In genomic region chr7:122310119-122311021, GRCh38 we compare ENCODE assay signal across 10 cellular contexts. TPM values are rescaled to one million over a fixed set of nuclear protein-coding genes. Genes with fewer than 3 reads are reported as not detected.
DNase-seq lines count a peak whose midpoint lies in the region; ATAC-seq, FAIRE-seq and TF ChIP-seq lines count a peak whose summit lies in the region.
"Had no signal": no experiment of that assay in that cellular context is flagged by ENCODE, and none has a peak within 500 bp of the region (broad histone marks: within the 10 kb centered on the region; RNA-seq: fewer than 3 reads in every experiment).

No MANE protein-coding gene starts in this region.

- TF ChIP-seq CTCF in AG04449 (IDR thresholded peaks at IDR 0.05; ENCODE audit: insufficient read depth, low read length, missing control alignments), result no peak

- peak overlapping the region; percentile 40 for H3K4me3 ChIP-seq in AG04449 (ENCODE audit: low read depth, low read length)

- peaks cover 0 to 15% (median 4%) of the 10 kb centered on the region in 7 donors for H3K9me3 Mint-ChIP-seq in naive B cell
- H3K9me3 Mint-ChIP-seq: activated B cell treated with CpG ODN at 0.5 μM for 24 hours had no signal

- POLR2A ChIA-PET in AG04449 (lab: Yijun Ruan, JAX), result interaction anchor here (0.6 kb wide), 1 partner anchor 218 kb away, joined by 3 read pairs; no protein-coding TSS in a partner anchor

- peaks cover 59 to 91% (median 74%) of the 10 kb centered on the region in 3 donors for H3K27me3 Mint-ChIP-seq in naive B cell

- H3K4me1 Mint-ChIP-seq in naive B cell, result peaks cover 0 to 16% (median 6%) of the 10 kb centered on the region in 3 donors

- ATAC-seq in HG02852 (IDR thresholded peaks at IDR 0.05; ENCODE audit: unreplicated experiment), result peak; percentile 66
- no peak for ATAC-seq in naive B cell (ENCODE audit: low read depth in 2 of 2)

- CTCF ChIA-PET in AG04449 (lab: Yijun Ruan, JAX), result no interaction called here

- no peak for TF ChIP-seq POLR2A in H54 (IDR thresholded peaks at IDR 0.05; ENCODE audit: low read depth, low read length)

- no peak overlapping the region for H3K27ac Mint-ChIP-seq in naive B cell
- H3K27ac Mint-ChIP-seq: activated B cell treated with CpG ODN at 0.5 μM for 24 hours had no signal

- H3K4me3 Mint-ChIP-seq in naive B cell, result peak overlapping the region in 5 of 8 donors; percentile 16 to 71 (median 26)
- H3K4me3 Mint-ChIP-seq: activated B cell treated with CpG ODN at 0.5 μM for 24 hours had no signal

- no peak for DNase-seq in AG04449 (ENCODE audit: low read depth, low spot score)
- peak; percentile 78 for DNase-seq in ecto neural progenitor cell (ENCODE audit: low spot score)
- no peak for DNase-seq in naive B cell
- no peak for DNase-seq in activated CD4-positive, CD25-positive, alpha-beta regulatory T cell treated with anti-CD3 and anti-CD28 coated beads, Interleukin-2, amount 50 U/mL, for 72 hours
- DNase-seq in HuH-7 (ENCODE audit: low spot score), result no peak
- no peak for DNase-seq in H54 (ENCODE audit: insufficient read length, low spot score)
- no peak for DNase-seq in stimulated activated CD4-positive, alpha-beta T cell treated with anti-CD3 and anti-CD28 coated beads, Interleukin-2, amount 100 ng/mL, for 48 hours
- DNase-seq: activated B cell treated with CpG ODN at 0.5 μM for 24 hours, Calu3 had no signal

- FAIRE-seq in H54 (lab: Jason Lieb, UNC), result no peak

- H3K36me3 Mint-ChIP-seq in naive B cell, result peaks cover 6 to 8% of the 10 kb centered on the region in 2 donors

RNA-seq across cellular contexts. Expression of gene FEZF1, which starts 5.8 kb away (rescaled TPM):
- polyA plus RNA-seq in naive B cell (ENCODE audit: low read depth in 6 of 6), result not detected
